Comparison of ENCODE assay signal across 13 cellular contexts in genomic region chr1:211734791-211735190, GRCh38. TPM values are rescaled to one million over a fixed set of nuclear protein-coding genes. Genes with fewer than 3 reads are reported as not detected.
DNase-seq lines count a peak whose midpoint lies in the region; ATAC-seq and TF ChIP-seq lines count a peak whose summit lies in the region.
"Had no signal": no experiment of that assay in that cellular context is flagged by ENCODE, and none has a peak within 500 bp of the region (broad histone marks: within the 10 kb centered on the region; RNA-seq: fewer than 3 reads in every experiment).

No MANE protein-coding gene starts in this region.

- H3K4me2 ChIP-seq in PC-9, result peak overlapping the region; percentile 72
- H3K4me2 ChIP-seq: KMS-11 had no signal

- no peak overlapping the region; the same call in 1 of the 2 replicates for H3K4me3 ChIP-seq in PC-9
- H3K4me3 ChIP-seq: cardiac muscle cell had no signal

- POLR2A ChIA-PET in PC-9 (lab: Charles Lee; ENCODE audit: unreplicated experiment), result interaction anchor here (0.7 kb wide), 1 partner anchor 921 kb away, joined by 3 read pairs; no protein-coding TSS in a partner anchor
- POLR2A ChIA-PET in WTC11 (lab: Charles Lee), result no interaction called here

- H3K27ac Mint-ChIP-seq in WTC11, result no peak overlapping the region
- H3K27ac Mint-ChIP-seq: activated B cell treated with CpG ODN at 0.5 μM for 24 hours had no signal

- H3K9me3 Mint-ChIP-seq in WTC11, result no peaks in the 10 kb centered on the region
- H3K9me3 Mint-ChIP-seq: activated B cell treated with CpG ODN at 0.5 μM for 24 hours had no signal

- no peaks in the 10 kb centered on the region for H3K36me3 ChIP-seq in PC-9 (ENCODE audit: low read depth)
- H3K36me3 ChIP-seq: cardiac muscle cell had no signal

- H4K20me1 ChIP-seq in PC-9 (ENCODE audit: insufficient read depth), result no peaks in the 10 kb centered on the region

- H3K4me1 Mint-ChIP-seq in WTC11, result peaks cover 14% of the 10 kb centered on the region

- no peaks in the 10 kb centered on the region for H3K9me3 ChIP-seq in PC-9 (ENCODE audit: insufficient read depth, low read depth)

- H3K27me3 ChIP-seq in PC-9 (ENCODE audit: insufficient read depth, low read depth), result no peaks in the 10 kb centered on the region
- H3K27me3 ChIP-seq: cardiac muscle cell had no signal

- H3K4me1 ChIP-seq in PC-9 (replicated peaks; ENCODE audit: insufficient read depth), result peaks cover 45% of the 10 kb centered on the region

- TF ChIP-seq CTCF in PC-9 (conservative IDR thresholded peaks at IDR 0.05), result no peak
- no peak for TF ChIP-seq CTCF in WTC11 (IDR thresholded peaks at IDR 0.05)

- peak overlapping the region; percentile 72 for H3K27ac ChIP-seq in PC-9
- H3K27ac ChIP-seq: cardiac muscle cell, KMS-11 had no signal

- peak overlapping the region; percentile 52; the same call in 1 of the 2 replicates for H2AFZ ChIP-seq in PC-9

- no peaks in the 10 kb centered on the region for H3K79me2 ChIP-seq in PC-9 (ENCODE audit: low read depth)

- H3K27me3 Mint-ChIP-seq in WTC11 (ENCODE audit: low read depth), result no peaks in the 10 kb centered on the region
- H3K27me3 Mint-ChIP-seq: activated B cell treated with CpG ODN at 0.5 μM for 24 hours had no signal

- no peak overlapping the region for H3K4me3 Mint-ChIP-seq in WTC11
- H3K4me3 Mint-ChIP-seq: activated B cell treated with CpG ODN at 0.5 μM for 24 hours had no signal

- DNase-seq in COLO668 (lab: John Stamatoyannopoulos, UW; ENCODE audit: unreplicated experiment) (peak; percentile 94), NCI-H128 (lab: John Stamatoyannopoulos, UW; ENCODE audit: unreplicated experiment) (peak; percentile 71), PC-9 (no peak), left lobe of liver (ENCODE audit: low spot score) (no peak), WTC11 (ENCODE audit: low spot score) (no peak), SW480 (ENCODE audit: low spot score) (no peak), HuH-7 (ENCODE audit: low spot score) (no peak)
- DNase-seq in central memory CD4-positive, alpha-beta T cell, result no peak
- DNase-seq: activated B cell treated with CpG ODN at 0.5 μM for 24 hours; kidney; stimulated activated naive CD4-positive, alpha-beta T cell treated with Interleukin-2 at 50 U/mL for 16 hours had no signal

- TSS peak; percentile 43 for BruUV-seq in PC-9 (replicated peaks; lab: Mats Ljungman, UMichigan)

- no peaks in the 10 kb centered on the region for H3K36me3 Mint-ChIP-seq in WTC11

- peaks cover 24% of the 10 kb centered on the region for H3F3A ChIP-seq in PC-9 (ENCODE audit: insufficient read depth, low read depth)

- CTCF ChIA-PET in PC-9 (lab: Charles Lee), result no interaction called here
- CTCF ChIA-PET in WTC11 (lab: Charles Lee), result no interaction called here

- H3K9me2 ChIP-seq in PC-9 (ENCODE audit: insufficient read depth), result no peaks in the 10 kb centered on the region

- ATAC-seq in left lobe of liver (peak; percentile 17), WTC11 (no peak)

- intact Hi-C loops in PC-9 (cut with micrococcal nuclease; ENCODE audit: unreplicated experiment), result loop anchor here (1.0 to 10.0 kb wide), 4 partner anchors 29 to 860 kb away; partner anchors contain the start of genes RCOR3 and SLC30A1

TF ChIP-seq in WTC11, 78 proteins besides CTCF, POLR2A, EP300 and RAD21 (continues in another document):
- TF ChIP-seq AR (CRISPR knock-in tag; IDR thresholded peaks at IDR 0.05), result no peak
- TF ChIP-seq MYBL2 (CRISPR knock-in tag; IDR thresholded peaks at IDR 0.05), result no peak
- TF ChIP-seq PRDM15 (CRISPR knock-in tag; IDR thresholded peaks at IDR 0.05), result no peak
- TF ChIP-seq AFF4 (CRISPR knock-in tag; IDR thresholded peaks at IDR 0.05; ENCODE audit: borderline replicate concordance), result no peak
- TF ChIP-seq JUN (CRISPR knock-in tag; IDR thresholded peaks at IDR 0.05), result no peak
- no peak for TF ChIP-seq ATF6 (CRISPR knock-in tag; IDR thresholded peaks at IDR 0.05)

RNA-seq across cellular contexts. Expression of gene NEK2, which starts 59.4 kb away (rescaled TPM):
- total RNA-seq in PC-9 (2021) (56.0 and 60.5 TPM in 2 replicates), left lobe of liver (0.13 TPM), WTC11 (2021) (22.7 to 25.2 TPM (median 23.5 TPM) in 3 replicates)

Comparison
In these comparisons a context has a peak if more than half of its experiments do, and no peak if none do; other contexts are left out.
1. DNase-seq: peak in COLO668 (single experiment) and NCI-H128 (single experiment); none in PC-9 (0 of 2), left lobe of liver (single experiment), central memory CD4-positive, alpha-beta T cell (single experiment), WTC11 (single experiment), SW480 (single experiment) and HuH-7 (single experiment).
2. RNA of gene NEK2, which starts 59.4 kb away (total RNA-seq): 56.0 to 60.5 TPM in PC-9 and 22.7 to 25.2 TPM in WTC11; 0.13 TPM in left lobe of liver (single experiment); every median in the first group is over 10 times any median in the second.